Comparison of ENCODE assay signal across 9 cellular contexts in genomic region chr1:92817986-92818764, GRCh38. TPM values are rescaled to one million over a fixed set of nuclear protein-coding genes. Genes with fewer than 3 reads are reported as not detected.
DNase-seq lines count a peak whose midpoint lies in the region; ATAC-seq and TF ChIP-seq lines count a peak whose summit lies in the region.
"Had no signal": no experiment of that assay in that cellular context is flagged by ENCODE, and none has a peak within 500 bp of the region (broad histone marks: within the 10 kb centered on the region; RNA-seq: fewer than 3 reads in every experiment).

No MANE protein-coding gene starts in this region.

- H2AK5ac ChIP-seq in mesenchymal stem cell (ENCODE audit: low read length, severe bottlenecking): no peak overlapping the region

- H2BK12ac ChIP-seq in mesenchymal stem cell (ENCODE audit: low read length in 2 of 2): no peak overlapping the region

- no peak overlapping the region for H3K14ac ChIP-seq in mesenchymal stem cell (ENCODE audit: low read length in 2 of 2)

- H3K4me1 ChIP-seq in gastroesophageal sphincter: no peaks in the 10 kb centered on the region
- H3K4me1 ChIP-seq in spleen: peaks cover 0 to 5% (median 0%) of the 10 kb centered on the region in 6 donors
- H3K4me1 ChIP-seq in mesenchymal stem cell (ENCODE audit: control insufficient read depth, insufficient read depth, low read depth, low read length): peaks cover 2% of the 10 kb centered on the region

- H3K36me3 ChIP-seq in gastroesophageal sphincter (no peaks in the 10 kb centered on the region), spleen (no peaks in the 10 kb centered on the region), mesenchymal stem cell (ENCODE audit: control insufficient read depth in 1 of 2, insufficient read depth in 2 of 2, low read depth in 1 of 2, low read length in 2 of 2) (no peaks in the 10 kb centered on the region)

- no peaks in the 10 kb centered on the region for H3K79me1 ChIP-seq in mesenchymal stem cell (replicated peaks; ENCODE audit: low read length, poor library complexity, severe bottlenecking)

- no peak for TF ChIP-seq POLR2A in gastroesophageal sphincter (IDR thresholded peaks at IDR 0.05)
- no peak for TF ChIP-seq POLR2A in spleen (IDR thresholded peaks at IDR 0.05)

- H2BK15ac ChIP-seq in mesenchymal stem cell (ENCODE audit: low read depth, poor library complexity, severe bottlenecking): no peak overlapping the region

- no peak overlapping the region for H4K91ac ChIP-seq in mesenchymal stem cell (ENCODE audit: low read length)

- no peak overlapping the region for H2AFZ ChIP-seq in mesenchymal stem cell (ENCODE audit: low read depth, low read length)

- H3K27ac ChIP-seq in gastroesophageal sphincter (no peak overlapping the region), spleen (no peak overlapping the region), mesenchymal stem cell (ENCODE audit: low read length, poor library complexity, severe bottlenecking) (no peak overlapping the region)

- no peaks in the 10 kb centered on the region for H3K9me3 ChIP-seq in gastroesophageal sphincter
- H3K9me3 ChIP-seq in spleen: no peaks in the 10 kb centered on the region
- no peaks in the 10 kb centered on the region for H3K9me3 ChIP-seq in mesenchymal stem cell (ENCODE audit: control insufficient read depth, low read length)

- no peak overlapping the region for H3K4ac ChIP-seq in mesenchymal stem cell (ENCODE audit: low read depth in 1 of 2, low read length in 2 of 2)

- intact Hi-C loops in spleen (cut with DNase I; ENCODE audit: low total_unique reads): no loop called here

- no peak overlapping the region for H2BK5ac ChIP-seq in mesenchymal stem cell (ENCODE audit: low read depth, low read length, poor library complexity, severe bottlenecking)

- H3K9ac ChIP-seq in mesenchymal stem cell (ENCODE audit: low read length): no peak overlapping the region

- no peak overlapping the region for H2BK120ac ChIP-seq in mesenchymal stem cell (ENCODE audit: low read depth, low read length)

- H3K18ac ChIP-seq in mesenchymal stem cell (ENCODE audit: low read depth in 1 of 2, low read length in 2 of 2): no peak overlapping the region

- H3K4me2 ChIP-seq in mesenchymal stem cell (ENCODE audit: low read length, poor library complexity, severe bottlenecking): no peak overlapping the region

- H4K8ac ChIP-seq in mesenchymal stem cell (ENCODE audit: low read length): no peak overlapping the region

- peak; percentile 23 for DNase-seq in stimulated activated CD4-positive, alpha-beta T cell treated with anti-CD3 and anti-CD28 coated beads, Interleukin-15, amount 100 ng/mL, for 24 hours
- DNase-seq in stimulated activated CD4-positive, alpha-beta T cell treated with anti-CD3 and anti-CD28 coated beads, Interleukin-2, amount 100 ng/mL, for 24 hours: no peak
- DNase-seq in HFF-Myc (ENCODE audit: extremely low read depth, low read depth) (no peak), spleen (no peak), mesenchymal stem cell (no peak), COLO829 (ENCODE audit: low spot score) (no peak)

- 87% methylated on average over 3 of the region's 3 CpGs for WGBS in gastroesophageal sphincter (ENCODE audit: low coverage in 1 of 2), 2 donors
- 86 to 93% (median 92%) methylated on average over 3 of the region's 3 CpGs for WGBS in spleen, 5 donors
- 92% methylated on average over 3 of the region's 3 CpGs for WGBS in mesenchymal stem cell

- H3K4me3 ChIP-seq in HFF-Myc (replicated peaks; ENCODE audit: low read depth, low read length) (no peak overlapping the region), gastroesophageal sphincter (no peak overlapping the region), spleen (no peak overlapping the region), mesenchymal stem cell (ENCODE audit: insufficient read depth in 1 of 2, low read depth in 1 of 2, low read length in 2 of 2) (no peak overlapping the region)

- ATAC-seq in SK-N-SH treated with all-trans-retinoic acid at 6 μM for 48 hours: peak; percentile 62; the same call in 2 of the 3 replicates
- peak; percentile 53 for ATAC-seq in gastroesophageal sphincter
- ATAC-seq: stimulated activated naive CD8-positive, alpha-beta T cell treated with anti-CD3 and anti-CD28 coated beads, Interleukin-15, amount 100 ng/mL, for 72 hours had no signal

- peak; percentile 75 for TF ChIP-seq CTCF in HFF-Myc (IDR thresholded peaks at IDR 0.05; ENCODE audit: low read depth, low read length, missing control alignments)
- TF ChIP-seq CTCF in gastroesophageal sphincter (IDR thresholded peaks at IDR 0.05): peak; percentile 51 to 80 (median 72)
- TF ChIP-seq CTCF in spleen (IDR thresholded peaks at IDR 0.05 in 8 of 11, conservative IDR thresholded peaks at IDR 0.05 in 3 of 11): peak; percentile 53 to 80 (median 75)

- TF ChIP-seq EP300 in gastroesophageal sphincter (IDR thresholded peaks at IDR 0.05): no peak

- H3K23ac ChIP-seq in mesenchymal stem cell (ENCODE audit: low read length in 2 of 2): no peak overlapping the region

- H3K27me3 ChIP-seq in gastroesophageal sphincter (no peaks in the 10 kb centered on the region), spleen (replicated peaks in 1 of 7) (no peaks in the 10 kb centered on the region), mesenchymal stem cell (ENCODE audit: control insufficient read depth in 1 of 2, insufficient read depth in 1 of 2, low read length in 2 of 2) (no peaks in the 10 kb centered on the region)

TF ChIP-seq in SK-N-SH treated with all-trans-retinoic acid at 6 μM for 48 hours, 23 proteins besides CTCF, POLR2A, EP300 and RAD21:
- TF ChIP-seq RARB (CRISPR knock-in tag; IDR thresholded peaks at IDR 0.05) (no peak), BACH2 (CRISPR knock-in tag; IDR thresholded peaks at IDR 0.05; ENCODE audit: borderline replicate concordance) (no peak), ZFP30 (CRISPR knock-in tag; IDR thresholded peaks at IDR 0.05) (no peak), TSHZ2 (CRISPR knock-in tag; IDR thresholded peaks at IDR 0.05) (no peak), TCF4 (CRISPR knock-in tag; IDR thresholded peaks at IDR 0.05; ENCODE audit: borderline replicate concordance) (no peak)

RNA-seq across cellular contexts. Expression of gene RPL5, which starts 13.7 kb away (rescaled TPM):
- total RNA-seq in gastroesophageal sphincter (1,000 to 10,000 TPM; 1,169 to 2,433 (median 2,010) TPM), spleen (1,000 to 10,000 TPM in 3 of 7 donors, 100 to 1,000 TPM in 4; 725 to 1,398 (median 908) TPM)
- polyA plus RNA-seq in spleen: 1,000 to 10,000 TPM; 2,758 to 3,739 (median 3,435) TPM
- polyA plus RNA-seq in mesenchymal stem cell (2013, experiment 1 of 2): 3,583 TPM
- polyA plus RNA-seq in mesenchymal stem cell (2013, experiment 2 of 2): 3,853 TPM

RNA-seq across cellular contexts. Expression of gene EVI5, which starts 33.3 kb away (rescaled TPM):
- total RNA-seq in gastroesophageal sphincter: 10 to 100 TPM; 39.5 to 49.7 (median 48.6) TPM
- total RNA-seq in spleen: 10 to 100 TPM; 18.2 to 38.3 (median 27.2) TPM
- 1 to 10 TPM; 1.7 to 3.6 (median 2.0) TPM for polyA plus RNA-seq in spleen
- polyA plus RNA-seq in mesenchymal stem cell (2013, experiment 1 of 2): 31.3 TPM
- 30.6 TPM for polyA plus RNA-seq in mesenchymal stem cell (2013, experiment 2 of 2)
